Comparison of ENCODE assay signal across 12 cellular contexts in genomic region chr12:115964214-115964613, GRCh38.
"Had no signal": no experiment of that assay in that cellular context is flagged by ENCODE, and none has a peak within 500 bp of the region (broad histone marks: within the 10 kb centered on the region; RNA-seq: fewer than 3 reads in every experiment).

No MANE protein-coding gene starts in this region.

- DNase-seq: activated CD4-positive, CD25-positive, alpha-beta regulatory T cell; activated gamma-delta T cell; dorsolateral prefrontal cortex; erythroblast; gastrocnemius medialis; ovary; SHP77 treated with DMSO at 0.1 percent for 48 hours; spleen had no signal

- H3K4me1 Mint-ChIP-seq: neural crest cell had no signal

- H3K27me3 ChIP-seq: dorsolateral prefrontal cortex, gastrocnemius medialis, ovary, spleen had no signal

- H3K9me3 Mint-ChIP-seq: mesothelial cell of epicardium, neural crest cell had no signal

- H3K9me3 ChIP-seq: gastrocnemius medialis, ovary, spleen had no signal

- H3K4me3 Mint-ChIP-seq: mesothelial cell of epicardium, neural crest cell had no signal

- H3K36me3 ChIP-seq: ovary had no signal

- ATAC-seq: gastrocnemius medialis, sciatic nerve had no signal

- H3K4me3 ChIP-seq: dorsolateral prefrontal cortex, gastrocnemius medialis, lung, ovary, spleen had no signal

- H3K27ac ChIP-seq: dorsolateral prefrontal cortex, gastrocnemius medialis, ovary, spleen had no signal

- H3K4me1 ChIP-seq: gastrocnemius medialis, spleen had no signal

- H3K27ac Mint-ChIP-seq: mesothelial cell of epicardium had no signal
